In genomic region chr6:144297498-144298166, GRCh38 we compare ENCODE assay signal across 15 cellular contexts. TPM values are rescaled to one million over a fixed set of nuclear protein-coding genes. Genes with fewer than 3 reads are reported as not detected.
DNase-seq lines count a peak whose midpoint lies in the region; ATAC-seq, FAIRE-seq and TF ChIP-seq lines count a peak whose summit lies in the region.
"Had no signal": no experiment of that assay in that cellular context is flagged by ENCODE, and none has a peak within 500 bp of the region (broad histone marks: within the 10 kb centered on the region; RNA-seq: fewer than 3 reads in every experiment).

No MANE protein-coding gene starts in this region.

- H3K27me3 ChIP-seq in Loucy (ENCODE audit: insufficient read depth, low read length, poor library complexity, severe bottlenecking) (no peaks in the 10 kb centered on the region), esophagus squamous epithelium (no peaks in the 10 kb centered on the region), thoracic aorta (replicated peaks; ENCODE audit: insufficient read depth) (no peaks in the 10 kb centered on the region)

- no peak for TF ChIP-seq CTCF in Loucy (conservative IDR thresholded peaks at IDR 0.05; ENCODE audit: low read length)
- no peak for TF ChIP-seq CTCF in esophagus squamous epithelium (IDR thresholded peaks at IDR 0.05)
- no peak for TF ChIP-seq CTCF in mucosa of descending colon (IDR thresholded peaks at IDR 0.05)
- TF ChIP-seq CTCF in thoracic aorta (IDR thresholded peaks at IDR 0.05): no peak

- intact Hi-C loops in esophagus squamous epithelium (cut with DNase I): no loop called here
- intact Hi-C loops in mucosa of descending colon (cut with DNase I, micrococcal nuclease): loop anchor here in 1 of 2 donors (5.0 kb wide), 1 partner anchor 115 kb away; no protein-coding TSS in a partner anchor

- 0 out of 2 replicates have a peak, but pooled peaks cover 16% of the 10 kb centered on the region for H3K79me2 ChIP-seq in Loucy (ENCODE audit: insufficient read depth, low read length)

- no peak overlapping the region for H2AFZ ChIP-seq in Loucy (ENCODE audit: low read length)

- 63 to 71% methylated on average over 3 of the region's 3 CpGs for WGBS in esophagus squamous epithelium, 2 donors

- ATAC-seq in mucosa of descending colon: peak; percentile 69
- no peak for ATAC-seq in thoracic aorta (ENCODE audit: insufficient number of reproducible peaks, low FRiP score, low read depth)
- ATAC-seq in HG03095 (IDR thresholded peaks at IDR 0.05; ENCODE audit: unreplicated experiment): no peak
- ATAC-seq in GM18867 (IDR thresholded peaks at IDR 0.05; ENCODE audit: unreplicated experiment): no peak

- H3K27ac ChIP-seq in esophagus squamous epithelium (peak overlapping the region in 3 of 4 donors; percentile 36 to 51 (median 47)), thoracic aorta (peak overlapping the region; percentile 20 to 57)

- H3K9me3 ChIP-seq in Loucy (ENCODE audit: insufficient read depth, low read depth, low read length): no peaks in the 10 kb centered on the region
- H3K9me3 ChIP-seq in esophagus squamous epithelium: no peaks in the 10 kb centered on the region
- no peaks in the 10 kb centered on the region for H3K9me3 ChIP-seq in mucosa of descending colon
- H3K9me3 ChIP-seq in thoracic aorta: no peaks in the 10 kb centered on the region

- H3F3A ChIP-seq in Loucy (ENCODE audit: low read depth): no peaks in the 10 kb centered on the region

- H3K36me3 ChIP-seq in Loucy (ENCODE audit: insufficient read depth, low read length) (peaks cover 6% of the 10 kb centered on the region; the same call in 1 of the 2 replicates), esophagus squamous epithelium (peaks cover 0 to 12% (median 0%) of the 10 kb centered on the region in 3 donors), mucosa of descending colon (ENCODE audit: low read depth) (no peaks in the 10 kb centered on the region), thoracic aorta (no peaks in the 10 kb centered on the region)

- TF ChIP-seq POLR2A in esophagus squamous epithelium (IDR thresholded peaks at IDR 0.05): no peak

- FAIRE-seq in RCC 7860 (lab: Jason Lieb, UNC): no peak
- FAIRE-seq: bronchial epithelial cell, G401.6 had no signal

- no peak for DNase-seq in esophagus squamous epithelium (lab: John Stamatoyannopoulos, UW)
- DNase-seq in mucosa of descending colon: no peak
- DNase-seq in thoracic aorta (ENCODE audit: low spot score): no peak
- DNase-seq in RCC 7860 (ENCODE audit: low spot score): no peak
- DNase-seq in NK-92 (lab: John Stamatoyannopoulos, UW; ENCODE audit: unreplicated experiment): no peak
- DNase-seq: activated CD4-positive, alpha-beta T cell treated with anti-CD3 and anti-CD28 coated beads, Interleukin-2, amount 10 ng/mL, durations not matched to agents 7 days and 5 days; C1 segment of cervical spinal cord; NCI-H187; NK-92 treated with Interleukin-12 subunit alpha and Interleukin-12 subunit beta, amount 100 ng/mL, for 24 hours; stimulated activated CD8-positive, alpha-beta memory T cell treated with anti-CD3 and anti-CD28 coated beads, Interleukin-4, amount 100 ng/mL, for 48 hours had no signal

- H3K9me2 ChIP-seq in Loucy (replicated peaks; ENCODE audit: low read depth, low read length): no peaks in the 10 kb centered on the region

- no peaks in the 10 kb centered on the region for H4K20me1 ChIP-seq in Loucy (ENCODE audit: insufficient read depth, low read length, poor library complexity, severe bottlenecking)

- peak overlapping the region; percentile 39 for H3K4me2 ChIP-seq in Loucy (ENCODE audit: low read depth, low read length, poor library complexity, severe bottlenecking)

- H3K4me1 ChIP-seq in Loucy (ENCODE audit: insufficient read depth, low read length, poor library complexity, severe bottlenecking) (peaks cover 33% of the 10 kb centered on the region), esophagus squamous epithelium (peaks cover 0 to 40% (median 11%) of the 10 kb centered on the region in 3 donors), mucosa of descending colon (ENCODE audit: low read depth) (peaks cover 14% of the 10 kb centered on the region), thoracic aorta (ENCODE audit: control insufficient read depth in 1 of 2, low read depth in 2 of 2) (peaks cover 26 to 49% of the 10 kb centered on the region in 2 donors)

- H3K4me3 ChIP-seq in Loucy (ENCODE audit: low read length, poor library complexity, severe bottlenecking): no peak overlapping the region
- H3K4me3 ChIP-seq in esophagus squamous epithelium: no peak overlapping the region
- H3K4me3 ChIP-seq in mucosa of descending colon: no peak overlapping the region
- H3K4me3 ChIP-seq in thoracic aorta: no peak overlapping the region

- no peak overlapping the region for H3K9ac ChIP-seq in Loucy (ENCODE audit: low read depth, low read length, poor library complexity, severe bottlenecking)

RNA-seq across cellular contexts. Expression of gene UTRN, which starts 12.5 kb away (rescaled TPM):
- total RNA-seq in esophagus squamous epithelium (100 to 1,000 TPM in 1 of 4 donors, 10 to 100 TPM in 3; 43.8 to 148 (median 69.8) TPM), mucosa of descending colon (100 to 1,000 TPM in 1 of 3 donors, 10 to 100 TPM in 2; 88.9 to 107 (median 94.0) TPM), thoracic aorta (100 to 1,000 TPM; 163 to 243 TPM)
